ENCODE assay signal across 8 cellular contexts in genomic region chr10:48604408-48605263, GRCh38. TPM values are rescaled to one million over a fixed set of nuclear protein-coding genes. Genes with fewer than 3 reads are reported as not detected.
DNase-seq lines count a peak whose midpoint lies in the region; ATAC-seq, FAIRE-seq and TF ChIP-seq lines count a peak whose summit lies in the region.

A gene with protein sequence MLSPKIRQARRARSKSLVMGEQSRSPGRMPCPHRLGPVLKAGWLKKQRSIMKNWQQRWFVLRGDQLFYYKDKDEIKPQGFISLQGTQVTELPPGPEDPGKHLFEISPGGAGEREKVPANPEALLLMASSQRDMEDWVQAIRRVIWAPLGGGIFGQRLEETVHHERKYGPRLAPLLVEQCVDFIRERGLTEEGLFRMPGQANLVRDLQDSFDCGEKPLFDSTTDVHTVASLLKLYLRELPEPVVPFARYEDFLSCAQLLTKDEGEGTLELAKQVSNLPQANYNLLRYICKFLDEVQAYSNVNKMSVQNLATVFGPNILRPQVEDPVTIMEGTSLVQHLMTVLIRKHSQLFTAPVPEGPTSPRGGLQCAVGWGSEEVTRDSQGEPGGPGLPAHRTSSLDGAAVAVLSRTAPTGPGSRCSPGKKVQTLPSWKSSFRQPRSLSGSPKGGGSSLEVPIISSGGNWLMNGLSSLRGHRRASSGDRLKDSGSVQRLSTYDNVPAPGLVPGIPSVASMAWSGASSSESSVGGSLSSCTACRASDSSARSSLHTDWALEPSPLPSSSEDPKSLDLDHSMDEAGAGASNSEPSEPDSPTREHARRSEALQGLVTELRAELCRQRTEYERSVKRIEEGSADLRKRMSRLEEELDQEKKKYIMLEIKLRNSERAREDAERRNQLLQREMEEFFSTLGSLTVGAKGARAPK (minus strand): TSS chr10:48605073. CDS start chr10:48604796, 277 bp downstream.

- H3K9me3 ChIP-seq in neural cell (ENCODE audit: low read length) = no peaks in the 10 kb centered on the region

- peak; percentile 46 for ATAC-seq in GM19463 (IDR thresholded peaks at IDR 0.05; ENCODE audit: unreplicated experiment)
- no peak for ATAC-seq in GM18517 (IDR thresholded peaks at IDR 0.05; ENCODE audit: unreplicated experiment)

- FAIRE-seq in frontal cortex (lab: Jason Lieb, UNC) = no peak

- H3K4me2 ChIP-seq in neural cell (ENCODE audit: low read length) = no peak within 1 kb of the TSS

- no peaks in the 10 kb centered on the region for H4K20me1 ChIP-seq in neural cell (ENCODE audit: insufficient read depth)

- no peak for TF ChIP-seq RAD21 in neural cell (conservative IDR thresholded peaks at IDR 0.05)

- peaks cover 16% of the 10 kb centered on the region for H3K27me3 ChIP-seq in neural cell (ENCODE audit: insufficient read depth, low read depth, low read length)

- TF ChIP-seq CTCF in AG10803 (conservative IDR thresholded peaks at IDR 0.05; ENCODE audit: low read length) (no peak), neural cell (IDR thresholded peaks at IDR 0.05; ENCODE audit: poor library complexity, severe bottlenecking) (no peak)

- H3K4me3 ChIP-seq in AG10803 (ENCODE audit: low read length) = peak within 1 kb of the TSS; percentile 86
- peak within 1 kb of the TSS; percentile 57 for H3K4me3 ChIP-seq in neural cell (ENCODE audit: low read length)

- no peak within 1 kb of the TSS for H3K27ac ChIP-seq in neural cell (ENCODE audit: low read length)

- H3F3A ChIP-seq in neural cell (ENCODE audit: insufficient read depth, low read length, poor library complexity, severe bottlenecking) = no peaks in the 10 kb centered on the region

- no peaks in the 10 kb centered on the region for H3K9me2 ChIP-seq in neural cell (ENCODE audit: insufficient read depth, low read length)

- no peak within 1 kb of the TSS for H3K9ac ChIP-seq in neural cell (ENCODE audit: low read length)

- DNase-seq in AG10803 (ENCODE audit: low read depth) (peak; percentile 34), T1000 (lab: John Stamatoyannopoulos, UW) (peak; percentile 58), frontal cortex (ENCODE audit: low spot score in 2 of 2) (peak; percentile 73 to 80), NOMO-1 treated with dmso at 0.1 percent for 144 hours (lab: John Stamatoyannopoulos, UW; ENCODE audit: unreplicated experiment) (no peak), HuH-7 (ENCODE audit: low spot score) (no peak)

- no peak for TF ChIP-seq EP300 in neural cell (conservative IDR thresholded peaks at IDR 0.05; ENCODE audit: poor library complexity, severe bottlenecking)

- no peak within 1 kb of the TSS for H2AFZ ChIP-seq in neural cell (ENCODE audit: low read depth, low read length)

- no peaks in the 10 kb centered on the region for H3K36me3 ChIP-seq in neural cell (ENCODE audit: insufficient read depth, low read length)

- H3K79me2 ChIP-seq in neural cell (replicated peaks; ENCODE audit: insufficient read depth, low read length) = no peaks in the 10 kb centered on the region

TF ChIP-seq in neural cell, 6 proteins besides CTCF, POLR2A, EP300 and RAD21:
- TF ChIP-seq MXI1 (conservative IDR thresholded peaks at IDR 0.05; ENCODE audit: poor library complexity, severe bottlenecking) (no peak), TAF1 (IDR thresholded peaks at IDR 0.05; ENCODE audit: low read depth) (no peak), EZH2 (IDR thresholded peaks at IDR 0.05; ENCODE audit: borderline replicate concordance, insufficient read depth, low read length, poor library complexity, severe bottlenecking) (no peak), POLR2AphosphoS5 (IDR thresholded peaks at IDR 0.05) (no peak), SMC3 (conservative IDR thresholded peaks at IDR 0.05; ENCODE audit: poor library complexity) (no peak)
- TF ChIP-seq, protein P1, sequence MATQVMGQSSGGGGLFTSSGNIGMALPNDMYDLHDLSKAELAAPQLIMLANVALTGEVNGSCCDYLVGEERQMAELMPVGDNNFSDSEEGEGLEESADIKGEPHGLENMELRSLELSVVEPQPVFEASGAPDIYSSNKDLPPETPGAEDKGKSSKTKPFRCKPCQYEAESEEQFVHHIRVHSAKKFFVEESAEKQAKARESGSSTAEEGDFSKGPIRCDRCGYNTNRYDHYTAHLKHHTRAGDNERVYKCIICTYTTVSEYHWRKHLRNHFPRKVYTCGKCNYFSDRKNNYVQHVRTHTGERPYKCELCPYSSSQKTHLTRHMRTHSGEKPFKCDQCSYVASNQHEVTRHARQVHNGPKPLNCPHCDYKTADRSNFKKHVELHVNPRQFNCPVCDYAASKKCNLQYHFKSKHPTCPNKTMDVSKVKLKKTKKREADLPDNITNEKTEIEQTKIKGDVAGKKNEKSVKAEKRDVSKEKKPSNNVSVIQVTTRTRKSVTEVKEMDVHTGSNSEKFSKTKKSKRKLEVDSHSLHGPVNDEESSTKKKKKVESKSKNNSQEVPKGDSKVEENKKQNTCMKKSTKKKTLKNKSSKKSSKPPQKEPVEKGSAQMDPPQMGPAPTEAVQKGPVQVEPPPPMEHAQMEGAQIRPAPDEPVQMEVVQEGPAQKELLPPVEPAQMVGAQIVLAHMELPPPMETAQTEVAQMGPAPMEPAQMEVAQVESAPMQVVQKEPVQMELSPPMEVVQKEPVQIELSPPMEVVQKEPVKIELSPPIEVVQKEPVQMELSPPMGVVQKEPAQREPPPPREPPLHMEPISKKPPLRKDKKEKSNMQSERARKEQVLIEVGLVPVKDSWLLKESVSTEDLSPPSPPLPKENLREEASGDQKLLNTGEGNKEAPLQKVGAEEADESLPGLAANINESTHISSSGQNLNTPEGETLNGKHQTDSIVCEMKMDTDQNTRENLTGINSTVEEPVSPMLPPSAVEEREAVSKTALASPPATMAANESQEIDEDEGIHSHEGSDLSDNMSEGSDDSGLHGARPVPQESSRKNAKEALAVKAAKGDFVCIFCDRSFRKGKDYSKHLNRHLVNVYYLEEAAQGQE (IDR thresholded peaks at IDR 0.05; ENCODE audit: borderline replicate concordance) = no peak
TF ChIP-seq in neural cell: peak in this region for 0.

RNA-seq across cellular contexts. Expression of the gene that starts here (rescaled TPM):
- total RNA-seq in frontal cortex = 1.6 TPM
- polyA plus RNA-seq in neural cell = 0.15 and 0.70 TPM in 2 replicates
- 0.49 and 2.4 TPM in 2 replicates for polyA minus RNA-seq in neural cell

Comparison
In these comparisons a context has a peak if more than half of its experiments do, and no peak if none do; other contexts are left out.
1. DNase-seq: peak in AG10803 (single experiment), T1000 (single experiment) and frontal cortex (2 of 2); none in NOMO-1 treated with dmso at 0.1 percent for 144 hours (single experiment) and HuH-7 (single experiment).